14 cellular contexts compared by ENCODE assay signal in genomic region chr14:26008290-26008689, GRCh38.
DNase-seq lines count a peak whose midpoint lies in the region; ATAC-seq and TF ChIP-seq lines count a peak whose summit lies in the region.
"Had no signal": no experiment of that assay in that cellular context is flagged by ENCODE, and none has a peak within 500 bp of the region (broad histone marks: within the 10 kb centered on the region; RNA-seq: fewer than 3 reads in every experiment).

No MANE protein-coding gene starts in this region.

- H3K79me2 ChIP-seq in hepatocyte = no peaks in the 10 kb centered on the region

- DNase-seq in HT-29 (ENCODE audit: low spot score) (peak; percentile 37), SK-MEL-5 (ENCODE audit: low read depth, low spot score) (peak; percentile 82), hepatocyte (ENCODE audit: low spot score) (peak; percentile 8), activated gamma-delta T cell (lab: John Stamatoyannopoulos, UW) (no peak)
- DNase-seq in stimulated activated CD4-positive, alpha-beta T cell treated with anti-CD3 and anti-CD28 coated beads, Interleukin-12 subunit alpha, Interleukin-12 subunit beta, amount 100 ng/mL, for 4 hours = no peak
- DNase-seq: effector CD4-positive, alpha-beta T cell; NCI-H1092 treated with DMSO at 0.1 percent for 48 hours; Peyer's patch; sigmoid colon; T1000 had no signal

- in situ Hi-C loops in SK-MEL-5 (cut with HindIII; ENCODE audit: low pct_unique_long_range_greater_than_20kb, low sequenced_read_pairs) = no loop called here

- no peak overlapping the region for H3K27ac ChIP-seq in 22Rv1
- H3K27ac ChIP-seq in hepatocyte = no peak overlapping the region
- H3K27ac ChIP-seq: Peyer's patch, sigmoid colon, tibial nerve had no signal

- H3K9me3 Mint-ChIP-seq in activated T-helper 17 cell treated with anti-CD3 and anti-CD28 coated beads, Interleukin-2, amount 50 U/mL, for 72 hours = peaks cover 11% of the 10 kb centered on the region

- no peak overlapping the region for H2AFZ ChIP-seq in hepatocyte

- no peak overlapping the region for H3K27ac Mint-ChIP-seq in activated T-helper 17 cell treated with anti-CD3 and anti-CD28 coated beads, Interleukin-2, amount 50 U/mL, for 72 hours

- no peak for ATAC-seq in GM18498 (IDR thresholded peaks at IDR 0.05; ENCODE audit: unreplicated experiment)
- no peak for ATAC-seq in activated T-helper 17 cell treated with anti-CD3 and anti-CD28 coated beads, Interleukin-2, amount 50 U/mL, for 72 hours (replicated peaks)

- WGBS in hepatocyte (ENCODE audit: low lambda C conversion rate, missing lambda C conversion rate) = 44% methylated on average over 2 of the region's 2 CpGs

- no peaks in the 10 kb centered on the region for H3K9me2 ChIP-seq in hepatocyte (replicated peaks; ENCODE audit: insufficient read depth)

- H3K4me1 Mint-ChIP-seq in activated T-helper 17 cell treated with anti-CD3 and anti-CD28 coated beads, Interleukin-2, amount 50 U/mL, for 72 hours = no peaks in the 10 kb centered on the region

- no peak overlapping the region for H3K4me3 Mint-ChIP-seq in activated T-helper 17 cell treated with anti-CD3 and anti-CD28 coated beads, Interleukin-2, amount 50 U/mL, for 72 hours

- H3K9me3 ChIP-seq in hepatocyte (ENCODE audit: low read depth) = no peaks in the 10 kb centered on the region
- H3K9me3 ChIP-seq: Peyer's patch, sigmoid colon, tibial nerve had no signal

- H3K27me3 Mint-ChIP-seq in activated T-helper 17 cell treated with anti-CD3 and anti-CD28 coated beads, Interleukin-2, amount 50 U/mL, for 72 hours = no peaks in the 10 kb centered on the region

- H3K4me2 ChIP-seq in hepatocyte = no peak overlapping the region

- no peaks in the 10 kb centered on the region for H3K36me3 ChIP-seq in hepatocyte (replicated peaks; ENCODE audit: insufficient read depth, low read depth)
- H3K36me3 ChIP-seq: Peyer's patch, sigmoid colon, tibial nerve had no signal

- TF ChIP-seq CTCF in 22Rv1 (IDR thresholded peaks at IDR 0.05) (peak; percentile 49), hepatocyte (IDR thresholded peaks at IDR 0.05; ENCODE audit: poor library complexity) (no peak)

- no peaks in the 10 kb centered on the region for H4K20me1 ChIP-seq in hepatocyte (ENCODE audit: insufficient read depth, poor library complexity, severe bottlenecking)

- H3K4me1 ChIP-seq in hepatocyte (ENCODE audit: insufficient read depth) = no peaks in the 10 kb centered on the region
- H3K4me1 ChIP-seq: Peyer's patch, sigmoid colon, tibial nerve had no signal

- no peak overlapping the region for H3K4me3 ChIP-seq in hepatocyte
- H3K4me3 ChIP-seq: Peyer's patch, sigmoid colon, tibial nerve had no signal

- H3K36me3 Mint-ChIP-seq in activated T-helper 17 cell treated with anti-CD3 and anti-CD28 coated beads, Interleukin-2, amount 50 U/mL, for 72 hours (ENCODE audit: low read depth) = no peaks in the 10 kb centered on the region

- no peaks in the 10 kb centered on the region for H3K27me3 ChIP-seq in hepatocyte
- H3K27me3 ChIP-seq: Peyer's patch, sigmoid colon, tibial nerve had no signal

Comparison
In these comparisons a context has a peak if more than half of its experiments do, and no peak if none do; other contexts are left out.
1. DNase-seq: peak in HT-29 (single experiment), SK-MEL-5 (single experiment) and hepatocyte (single experiment); none in activated gamma-delta T cell (single experiment) and stimulated activated CD4-positive, alpha-beta T cell treated with anti-CD3 and anti-CD28 coated beads, Interleukin-12 subunit alpha, Interleukin-12 subunit beta, amount 100 ng/mL, for 4 hours (single experiment).